Comparison of ENCODE assay signal across 9 cellular contexts in the genomic region with DNA sequence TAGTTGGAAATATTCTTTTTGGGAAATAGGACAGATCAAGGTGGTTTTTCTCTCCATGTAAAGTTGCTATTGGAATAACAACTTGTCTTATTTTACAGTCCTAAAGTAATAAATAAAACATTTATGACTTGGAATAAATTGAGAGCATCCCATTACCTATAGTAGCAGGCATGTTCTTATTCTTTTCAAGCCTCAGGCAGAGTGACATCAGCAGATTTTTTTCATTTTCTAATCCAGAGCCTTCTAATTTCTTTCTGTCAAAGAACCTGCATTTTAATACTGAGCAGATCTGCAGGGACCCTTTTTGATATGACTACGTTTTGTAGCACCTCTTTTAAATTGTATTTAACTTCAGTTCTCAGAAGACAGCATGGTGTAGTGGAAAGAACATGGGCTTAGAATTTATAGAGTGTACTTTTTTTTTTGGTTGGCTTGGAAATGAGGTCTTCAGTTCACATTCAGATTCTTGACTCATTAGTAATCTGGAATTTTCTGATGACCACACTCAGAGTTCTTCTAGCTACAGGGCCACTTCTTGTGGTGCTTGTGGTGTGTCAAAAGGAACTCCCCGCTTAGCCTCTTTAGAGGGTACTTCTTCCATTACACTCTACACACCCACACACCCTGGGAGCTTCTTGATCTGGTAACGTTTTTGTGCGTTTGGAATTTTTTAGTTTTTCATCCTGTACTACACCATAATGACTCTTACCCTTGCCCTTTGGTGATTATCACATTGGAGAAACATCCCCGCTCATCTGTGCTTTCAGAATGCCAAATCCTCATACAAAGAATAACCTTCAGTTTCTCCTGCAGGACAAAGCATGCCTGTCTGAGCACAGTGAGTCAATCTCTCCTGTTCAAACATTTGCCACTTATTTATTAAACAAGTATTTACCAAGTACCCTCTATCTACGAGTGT. TPM values are rescaled to one million over a fixed set of nuclear protein-coding genes. Genes with fewer than 3 reads are reported as not detected.
DNase-seq lines count a peak whose midpoint lies in the region; ATAC-seq, FAIRE-seq and TF ChIP-seq lines count a peak whose summit lies in the region.
"Had no signal": no experiment of that assay in that cellular context is flagged by ENCODE, and none has a peak within 500 bp of the region (broad histone marks: within the 10 kb centered on the region; RNA-seq: fewer than 3 reads in every experiment).

No MANE protein-coding gene starts in this region.

- DNase-seq in H4 (ENCODE audit: low spot score) (peak; percentile 84), RCC 7860 (ENCODE audit: low spot score) (peak; percentile 96), fibroblast of pulmonary artery (ENCODE audit: low read depth) (peak; percentile 82), occipital lobe (lab: John Stamatoyannopoulos, UW) (no peak), cerebellar cortex (ENCODE audit: low spot score) (no peak), small intestine (no peak)
- peak; percentile 72 for DNase-seq in stimulated activated naive CD8-positive, alpha-beta T cell treated with anti-CD3 and anti-CD28 coated beads, Interleukin-15, Interleukin-2, amounts not matched to agents 100 U/mL and 50 U/mL, for 24 hours

- peak; percentile 79 for ATAC-seq in GM18498 (IDR thresholded peaks at IDR 0.05; ENCODE audit: unreplicated experiment)
- peak; percentile 91 for ATAC-seq in stimulated activated naive CD8-positive, alpha-beta T cell treated with anti-CD3 and anti-CD28 coated beads, Interleukin-15, Interleukin-2, amounts not matched to agents 100 U/mL and 50 U/mL, for 24 hours

- TF ChIP-seq CTCF in fibroblast of pulmonary artery (IDR thresholded peaks at IDR 0.05; ENCODE audit: low read length, missing control alignments) = no peak

- FAIRE-seq in RCC 7860 (lab: Jason Lieb, UNC) (peak; percentile 97), small intestine (lab: Jason Lieb, UNC) (no peak)
- FAIRE-seq: TTC549 had no signal

- no peak overlapping the region for H3K4me3 ChIP-seq in fibroblast of pulmonary artery (replicated peaks; ENCODE audit: low read depth, low read length)
- H3K4me3 ChIP-seq in small intestine (ENCODE audit: low read depth in 1 of 2, low read length in 2 of 2) = no peak overlapping the region

- H3K36me3 ChIP-seq in small intestine (ENCODE audit: control insufficient read depth in 2 of 2, insufficient read depth in 2 of 2, low read length in 2 of 2) = no peaks in the 10 kb centered on the region

- 67 to 86% (median 72%) methylated on average over 6 of the region's 6 CpGs for WGBS in small intestine, 3 donors

- H3K4me1 ChIP-seq in small intestine (ENCODE audit: control insufficient read depth in 2 of 2, insufficient read depth in 1 of 2, low read depth in 1 of 2, low read length in 1 of 2) = no peaks in the 10 kb centered on the region

- H3K27ac ChIP-seq in small intestine (ENCODE audit: low read depth in 1 of 2, low read length in 1 of 2) = no peak overlapping the region

- H3K27me3 ChIP-seq in small intestine (ENCODE audit: control insufficient read depth in 2 of 2, insufficient read depth in 2 of 2, low read length in 2 of 2) = no peaks in the 10 kb centered on the region

- H3K9me3 ChIP-seq in small intestine (ENCODE audit: control insufficient read depth, low read depth) = no peaks in the 10 kb centered on the region

RNA-seq across cellular contexts. Expression of a gene that starts 34.6 kb away (rescaled TPM):
- total RNA-seq in H4 (2014; rRNA removed; shearing (Covaris generic)) = 36.6 and 43.2 TPM in 2 replicates
- total RNA-seq in occipital lobe = 45.2 TPM
- 10 to 100 TPM in 1 of 3 donors, 1 to 10 TPM in 2; 3.2 to 10.6 (median 4.0) TPM for polyA plus RNA-seq in small intestine

Comparison
In these comparisons a context has a peak if more than half of its experiments do, and no peak if none do; other contexts are left out.
1. DNase-seq: peak in H4 (single experiment), RCC 7860 (single experiment), fibroblast of pulmonary artery (single experiment) and stimulated activated naive CD8-positive, alpha-beta T cell treated with anti-CD3 and anti-CD28 coated beads, Interleukin-15, Interleukin-2, amounts not matched to agents 100 U/mL and 50 U/mL, for 24 hours (single experiment); none in occipital lobe (single experiment), cerebellar cortex (single experiment) and small intestine (single experiment).